ENCODE assay signal across 8 cellular contexts in the genomic region with DNA sequence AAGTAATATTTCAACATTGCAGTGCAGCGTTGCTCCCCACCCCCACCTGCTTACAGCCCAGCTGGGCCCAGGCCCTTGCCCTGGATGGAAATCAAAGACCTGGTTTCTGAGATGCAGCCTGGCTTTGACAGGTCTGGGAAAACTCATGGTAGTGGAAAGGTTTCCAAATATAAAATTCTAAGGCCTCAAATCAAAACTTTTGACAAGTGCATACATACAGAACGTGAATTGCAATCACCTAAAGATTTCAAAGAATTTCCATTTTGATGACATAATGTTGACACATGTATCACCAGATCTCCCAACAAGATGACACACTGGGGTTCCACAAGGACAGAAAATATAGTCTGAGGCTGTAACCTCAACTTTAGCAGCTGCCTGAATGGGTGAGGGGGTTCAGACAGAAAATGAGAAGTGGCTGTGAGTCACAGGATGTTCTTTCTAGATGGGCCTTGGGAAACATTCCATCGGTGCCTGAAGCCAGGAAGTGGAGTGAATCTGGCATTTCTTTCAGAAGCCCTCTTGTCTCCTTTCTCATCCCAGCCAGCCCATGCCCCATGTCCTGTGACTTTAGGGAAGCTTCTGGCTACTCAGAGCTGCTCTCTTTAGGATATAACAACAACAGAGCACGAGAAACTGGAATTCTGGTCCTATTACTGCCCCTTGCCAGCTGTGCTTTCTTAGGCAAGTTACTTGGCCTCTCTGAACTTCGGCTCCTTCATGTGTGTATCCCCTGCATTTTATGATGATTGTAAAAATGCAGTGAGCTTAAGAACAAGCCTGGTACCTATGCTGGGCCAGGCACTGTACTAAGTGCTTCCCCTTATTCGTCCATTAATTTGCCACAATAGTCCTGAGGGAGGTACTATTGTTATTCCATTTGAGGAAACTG. TPM values are rescaled to one million over a fixed set of nuclear protein-coding genes. Genes with fewer than 3 reads are reported as not detected.
DNase-seq lines count a peak whose midpoint lies in the region; ATAC-seq and TF ChIP-seq lines count a peak whose summit lies in the region.

No MANE protein-coding gene starts in this region.

- POLR2A ChIA-PET in HEK293T (lab: Yijun Ruan, JAX): no interaction called here

- intact Hi-C loops in adrenal gland (cut with DNase I): no loop called here

- CTCF ChIA-PET in HEK293T (lab: Yijun Ruan, JAX): interaction anchor here (1.4 kb wide), 1 partner anchor 10 kb away, joined by 4 read pairs; no protein-coding TSS in a partner anchor

- ATAC-seq in stimulated activated effector memory CD8-positive, alpha-beta T cell treated with anti-CD3 and anti-CD28 coated beads, Interleukin-12 subunit alpha, Interleukin-12 subunit beta, amount 100 ng/mL, for 72 hours: peak; percentile 66
- ATAC-seq in natural killer cell treated with Interleukin-12 subunit alpha and Interleukin-12 subunit beta and Interleukin-15 and Interleukin-18, amount 100 ng/mL, for 72 hours: no peak
- ATAC-seq in activated T-cell treated with anti-CD3 and anti-CD28 coated beads, Interleukin-2, amount 50 U/mL, for 4 hours: no peak

- H3K4me3 ChIP-seq in adrenal gland: no peak overlapping the region

- peaks cover 0 to 52% of the 10 kb centered on the region in 2 donors for H3K36me3 ChIP-seq in adrenal gland (replicated peaks in 1 of 2)

- no peaks in the 10 kb centered on the region for H3K4me1 Mint-ChIP-seq in stimulated activated effector memory CD8-positive, alpha-beta T cell treated with anti-CD3 and anti-CD28 coated beads, Interleukin-12 subunit alpha, Interleukin-12 subunit beta, amount 100 ng/mL, for 72 hours
- H3K4me1 Mint-ChIP-seq in natural killer cell treated with Interleukin-12 subunit alpha and Interleukin-12 subunit beta and Interleukin-15 and Interleukin-18, amount 100 ng/mL, for 72 hours (ENCODE audit: low read depth in 2 of 2): no peaks in the 10 kb centered on the region
- H3K4me1 Mint-ChIP-seq in activated T-cell treated with anti-CD3 and anti-CD28 coated beads, Interleukin-2, amount 50 U/mL, for 4 hours (ENCODE audit: low read depth): no peaks in the 10 kb centered on the region

- H3K4me3 Mint-ChIP-seq in stimulated activated effector memory CD8-positive, alpha-beta T cell treated with anti-CD3 and anti-CD28 coated beads, Interleukin-12 subunit alpha, Interleukin-12 subunit beta, amount 100 ng/mL, for 72 hours: no peak overlapping the region
- H3K4me3 Mint-ChIP-seq in natural killer cell treated with Interleukin-12 subunit alpha and Interleukin-12 subunit beta and Interleukin-15 and Interleukin-18, amount 100 ng/mL, for 72 hours: no peak overlapping the region
- H3K4me3 Mint-ChIP-seq in activated T-cell treated with anti-CD3 and anti-CD28 coated beads, Interleukin-2, amount 50 U/mL, for 4 hours: no peak overlapping the region

- H3K36me3 Mint-ChIP-seq in stimulated activated effector memory CD8-positive, alpha-beta T cell treated with anti-CD3 and anti-CD28 coated beads, Interleukin-12 subunit alpha, Interleukin-12 subunit beta, amount 100 ng/mL, for 72 hours: no peaks in the 10 kb centered on the region
- no peaks in the 10 kb centered on the region for H3K36me3 Mint-ChIP-seq in natural killer cell treated with Interleukin-12 subunit alpha and Interleukin-12 subunit beta and Interleukin-15 and Interleukin-18, amount 100 ng/mL, for 72 hours
- peaks cover 8% of the 10 kb centered on the region for H3K36me3 Mint-ChIP-seq in activated T-cell treated with anti-CD3 and anti-CD28 coated beads, Interleukin-2, amount 50 U/mL, for 4 hours (ENCODE audit: insufficient read depth)

- no peaks in the 10 kb centered on the region for H3K27me3 ChIP-seq in adrenal gland

- no peaks in the 10 kb centered on the region for H3K9me3 ChIP-seq in adrenal gland (replicated peaks in 1 of 3)

- H3K4me1 ChIP-seq in adrenal gland (replicated peaks in 1 of 2): peaks cover 73 to 77% of the 10 kb centered on the region in 2 donors

- no peak for TF ChIP-seq CTCF in adrenal gland (IDR thresholded peaks at IDR 0.05)

- peak overlapping the region; percentile 78 to 93 (median 86) for H3K27ac ChIP-seq in adrenal gland

- TF ChIP-seq POLR2A in adrenal gland (IDR thresholded peaks at IDR 0.05): peak in 1 of 2 donors; percentile 36

- H3K27ac Mint-ChIP-seq in stimulated activated effector memory CD8-positive, alpha-beta T cell treated with anti-CD3 and anti-CD28 coated beads, Interleukin-12 subunit alpha, Interleukin-12 subunit beta, amount 100 ng/mL, for 72 hours: no peak overlapping the region
- H3K27ac Mint-ChIP-seq in natural killer cell treated with Interleukin-12 subunit alpha and Interleukin-12 subunit beta and Interleukin-15 and Interleukin-18, amount 100 ng/mL, for 72 hours: no peak overlapping the region

- DNase-seq in HS-27A (ENCODE audit: low read depth) (peak; percentile 90), adrenal gland (peak; percentile 77 to 94 (median 89)), hypothalamus (lab: John Stamatoyannopoulos, UW) (peak in 26 of 51 donors; percentile 4 to 74 (median 19)), inferior parietal cortex (ENCODE audit: extremely low spot score) (no peak), HEK293T (ENCODE audit: extremely low spot score) (no peak)
- DNase-seq in stimulated activated effector memory CD8-positive, alpha-beta T cell treated with anti-CD3 and anti-CD28 coated beads, Interleukin-12 subunit alpha, Interleukin-12 subunit beta, amount 100 ng/mL, for 72 hours (ENCODE audit: low spot score in 2 of 2): no peak
- DNase-seq in natural killer cell treated with Interleukin-12 subunit alpha and Interleukin-12 subunit beta and Interleukin-15 and Interleukin-18, amount 100 ng/mL, for 72 hours (ENCODE audit: low spot score): no peak
- DNase-seq in activated T-cell treated with anti-CD3 and anti-CD28 coated beads, Interleukin-2, amount 50 U/mL, for 4 hours: no peak

- 22 to 35% (median 24%) methylated on average over 6 of the region's 6 CpGs for WGBS in adrenal gland, 4 donors

- no peaks in the 10 kb centered on the region for H3K9me3 Mint-ChIP-seq in stimulated activated effector memory CD8-positive, alpha-beta T cell treated with anti-CD3 and anti-CD28 coated beads, Interleukin-12 subunit alpha, Interleukin-12 subunit beta, amount 100 ng/mL, for 72 hours
- H3K9me3 Mint-ChIP-seq in natural killer cell treated with Interleukin-12 subunit alpha and Interleukin-12 subunit beta and Interleukin-15 and Interleukin-18, amount 100 ng/mL, for 72 hours: no peaks in the 10 kb centered on the region
- no peaks in the 10 kb centered on the region for H3K9me3 Mint-ChIP-seq in activated T-cell treated with anti-CD3 and anti-CD28 coated beads, Interleukin-2, amount 50 U/mL, for 4 hours

- H3K27me3 Mint-ChIP-seq in natural killer cell treated with Interleukin-12 subunit alpha and Interleukin-12 subunit beta and Interleukin-15 and Interleukin-18, amount 100 ng/mL, for 72 hours: peaks cover 0 to 4% of the 10 kb centered on the region in 2 donors
- H3K27me3 Mint-ChIP-seq in activated T-cell treated with anti-CD3 and anti-CD28 coated beads, Interleukin-2, amount 50 U/mL, for 4 hours (ENCODE audit: low read depth): no peaks in the 10 kb centered on the region

TF ChIP-seq in HEK293T, 16 proteins besides CTCF, POLR2A, EP300 and RAD21:
- no peak for TF ChIP-seq FOXM1 (IDR thresholded peaks at IDR 0.05; ENCODE audit: borderline replicate concordance)
- no peak for TF ChIP-seq ARNT (IDR thresholded peaks at IDR 0.05)
- no peak for TF ChIP-seq TARDBP (IDR thresholded peaks at IDR 0.05)
- no peak for TF ChIP-seq FOXK2 (IDR thresholded peaks at IDR 0.05)
- TF ChIP-seq SP1 (IDR thresholded peaks at IDR 0.05): no peak
- no peak for TF ChIP-seq CTBP1 (IDR thresholded peaks at IDR 0.05; ENCODE audit: borderline replicate concordance)
- TF ChIP-seq FOXA1 (IDR thresholded peaks at IDR 0.05): no peak
- TF ChIP-seq L3MBTL2 (conservative IDR thresholded peaks at IDR 0.05): no peak
- TF ChIP-seq LEF1 (IDR thresholded peaks at IDR 0.05; ENCODE audit: borderline replicate concordance): no peak
- no peak for TF ChIP-seq SUZ12 (IDR thresholded peaks at IDR 0.05)

RNA-seq across cellular contexts. Expression of gene ABCA1, which starts 54.8 kb away (rescaled TPM):
- total RNA-seq in adrenal gland: 100 to 1,000 TPM; 101 to 446 (median 195) TPM
- 10 to 100 TPM; 26.8 to 58.4 (median 49.2) TPM for polyA plus RNA-seq in adrenal gland
- 1 to 10 TPM; 4.9 to 5.0 TPM for total RNA-seq in natural killer cell treated with Interleukin-12 subunit alpha and Interleukin-12 subunit beta and Interleukin-15 and Interleukin-18, amount 100 ng/mL, for 72 hours
- under 1 TPM; 0.26 to 0.30 (median 0.30) TPM for total RNA-seq in activated T-cell treated with anti-CD3 and anti-CD28 coated beads, Interleukin-2, amount 50 U/mL, for 4 hours

Comparison
In these comparisons a context has a peak if more than half of its experiments do, and no peak if none do; other contexts are left out.
1. DNase-seq: peak in HS-27A (single experiment), adrenal gland (7 of 7) and hypothalamus (26 of 51); none in stimulated activated effector memory CD8-positive, alpha-beta T cell treated with anti-CD3 and anti-CD28 coated beads, Interleukin-12 subunit alpha, Interleukin-12 subunit beta, amount 100 ng/mL, for 72 hours (0 of 2), natural killer cell treated with Interleukin-12 subunit alpha and Interleukin-12 subunit beta and Interleukin-15 and Interleukin-18, amount 100 ng/mL, for 72 hours (single experiment), activated T-cell treated with anti-CD3 and anti-CD28 coated beads, Interleukin-2, amount 50 U/mL, for 4 hours (single experiment), inferior parietal cortex (single experiment) and HEK293T (single experiment).
2. RNA of gene ABCA1, which starts 54.8 kb away (total RNA-seq): 101 to 446 TPM in adrenal gland; 4.9 to 5.0 TPM in natural killer cell treated with Interleukin-12 subunit alpha and Interleukin-12 subunit beta and Interleukin-15 and Interleukin-18, amount 100 ng/mL, for 72 hours and 0.26 to 0.30 TPM in activated T-cell treated with anti-CD3 and anti-CD28 coated beads, Interleukin-2, amount 50 U/mL, for 4 hours; every median in the first group is over 10 times any median in the second.